9 cellular contexts compared by ENCODE assay signal in genomic region chr15:38652998-38653397, GRCh38.
DNase-seq lines count a peak whose midpoint lies in the region; ATAC-seq and TF ChIP-seq lines count a peak whose summit lies in the region.
"Had no signal": no experiment of that assay in that cellular context is flagged by ENCODE, and none has a peak within 500 bp of the region (broad histone marks: within the 10 kb centered on the region; RNA-seq: fewer than 3 reads in every experiment).

No MANE protein-coding gene starts in this region.

- no peaks in the 10 kb centered on the region for H3K27me3 ChIP-seq in CD8-positive, alpha-beta T cell (ENCODE audit: insufficient read depth, low read length)
- no peaks in the 10 kb centered on the region for H3K27me3 ChIP-seq in upper lobe of left lung

- H3K4me1 Mint-ChIP-seq in CD8-positive, alpha-beta T cell (ENCODE audit: low read depth), result peaks cover 75% of the 10 kb centered on the region
- H3K4me1 Mint-ChIP-seq in T-helper 17 cell, result peaks cover 47% of the 10 kb centered on the region
- peaks cover 88% of the 10 kb centered on the region for H3K4me1 Mint-ChIP-seq in activated T-cell treated with anti-CD3 and anti-CD28 coated beads, Interleukin-2, amount 50 U/mL, for 72 hours (ENCODE audit: low read depth)
- peaks cover 65 to 66% of the 10 kb centered on the region in 2 donors for H3K4me1 Mint-ChIP-seq in natural killer cell
- H3K4me1 Mint-ChIP-seq in mesothelial cell of epicardium, result peaks cover 3% of the 10 kb centered on the region

- ATAC-seq in CD8-positive, alpha-beta T cell, result peak; percentile 77
- ATAC-seq in T-helper 17 cell, result peak; percentile 86
- ATAC-seq in activated T-cell treated with anti-CD3 and anti-CD28 coated beads, Interleukin-2, amount 50 U/mL, for 72 hours (replicated peaks in 1 of 2), result peak; percentile 78 to 81
- ATAC-seq in natural killer cell, result peak; percentile 77 to 89 (median 84)
- no peak for ATAC-seq in GM19023 (IDR thresholded peaks at IDR 0.05; ENCODE audit: unreplicated experiment)
- ATAC-seq in upper lobe of left lung (ENCODE audit: low FRiP score in 2 of 2), result no peak

- no peak for TF ChIP-seq EP300 in upper lobe of left lung (IDR thresholded peaks at IDR 0.05)

- intact Hi-C loops in CD8-positive, alpha-beta T cell (cut with DNase I, micrococcal nuclease), result loop anchor here (1.0 to 5.0 kb wide), 7 partner anchors 12 to 1129 kb away; partner anchors contain the start of genes RASGRP1 (in 2 of the 2) and FSIP1 (in 1 of the 2)
- intact Hi-C loops in natural killer cell (cut with micrococcal nuclease), result loop anchor here (1.0 kb wide), 4 partner anchors 17 to 89 kb away; partner anchors contain the start of gene RASGRP1

- no peaks in the 10 kb centered on the region for H3K9me3 ChIP-seq in CD8-positive, alpha-beta T cell (ENCODE audit: low read length)
- H3K9me3 ChIP-seq in T-helper 17 cell (ENCODE audit: control insufficient read depth, low read length, poor library complexity, severe bottlenecking) (no peaks in the 10 kb centered on the region), upper lobe of left lung (no peaks in the 10 kb centered on the region)

- peak overlapping the region; percentile 56 for H3K4me3 Mint-ChIP-seq in CD8-positive, alpha-beta T cell
- H3K4me3 Mint-ChIP-seq in T-helper 17 cell (peak overlapping the region; percentile 88), natural killer cell (peak overlapping the region; percentile 89), mesothelial cell of epicardium (no peak overlapping the region)
- H3K4me3 Mint-ChIP-seq in activated T-cell treated with anti-CD3 and anti-CD28 coated beads, Interleukin-2, amount 50 U/mL, for 72 hours, result peak overlapping the region; percentile 83 to 93

- H3K27ac ChIP-seq in CD8-positive, alpha-beta T cell (ENCODE audit: low read depth, low read length), result peak overlapping the region; percentile 59
- no peak overlapping the region for H3K27ac ChIP-seq in upper lobe of left lung

- no peaks in the 10 kb centered on the region for H3K36me3 ChIP-seq in CD8-positive, alpha-beta T cell (ENCODE audit: insufficient read depth, low read length)
- H3K36me3 ChIP-seq in upper lobe of left lung, result no peaks in the 10 kb centered on the region

- H3K27ac Mint-ChIP-seq in CD8-positive, alpha-beta T cell, result peak overlapping the region; percentile 96
- H3K27ac Mint-ChIP-seq in T-helper 17 cell, result peak overlapping the region; percentile 98
- H3K27ac Mint-ChIP-seq in activated T-cell treated with anti-CD3 and anti-CD28 coated beads, Interleukin-2, amount 50 U/mL, for 72 hours, result peak overlapping the region; percentile 98
- H3K27ac Mint-ChIP-seq in natural killer cell, result peak overlapping the region; percentile 95 to 96
- no peak overlapping the region for H3K27ac Mint-ChIP-seq in mesothelial cell of epicardium

- H3K36me3 Mint-ChIP-seq in CD8-positive, alpha-beta T cell, result no peaks in the 10 kb centered on the region
- H3K36me3 Mint-ChIP-seq in T-helper 17 cell (ENCODE audit: low read depth) (no peaks in the 10 kb centered on the region), natural killer cell (no peaks in the 10 kb centered on the region), mesothelial cell of epicardium (no peaks in the 10 kb centered on the region)
- H3K36me3 Mint-ChIP-seq in activated T-cell treated with anti-CD3 and anti-CD28 coated beads, Interleukin-2, amount 50 U/mL, for 72 hours (ENCODE audit: insufficient read depth in 2 of 2), result peaks cover 6 to 11% of the 10 kb centered on the region in 2 donors

- no peaks in the 10 kb centered on the region for H3K27me3 Mint-ChIP-seq in CD8-positive, alpha-beta T cell (ENCODE audit: low read depth)
- no peaks in the 10 kb centered on the region for H3K27me3 Mint-ChIP-seq in T-helper 17 cell
- H3K27me3 Mint-ChIP-seq in activated T-cell treated with anti-CD3 and anti-CD28 coated beads, Interleukin-2, amount 50 U/mL, for 72 hours (ENCODE audit: low read depth), result no peaks in the 10 kb centered on the region
- H3K27me3 Mint-ChIP-seq in natural killer cell (ENCODE audit: low read depth in 2 of 2), result no peaks in the 10 kb centered on the region
- H3K27me3 Mint-ChIP-seq in mesothelial cell of epicardium (ENCODE audit: low read depth), result no peaks in the 10 kb centered on the region

- POLR2A ChIA-PET in CD8-positive, alpha-beta T cell (lab: Charles Lee), result interaction anchor here (0.6 to 7.1 kb wide), 19 partner anchors 9 to 198 kb away, joined by 3 to 105 read pairs (median 9); partner anchors contain the start of gene RASGRP1

- H3K9me3 Mint-ChIP-seq in CD8-positive, alpha-beta T cell, result no peaks in the 10 kb centered on the region
- peaks cover 2% of the 10 kb centered on the region in 2 donors for H3K9me3 Mint-ChIP-seq in activated T-cell treated with anti-CD3 and anti-CD28 coated beads, Interleukin-2, amount 50 U/mL, for 72 hours
- H3K9me3 Mint-ChIP-seq in natural killer cell, result no peaks in the 10 kb centered on the region
- H3K9me3 Mint-ChIP-seq in mesothelial cell of epicardium, result no peaks in the 10 kb centered on the region

- no peak for TF ChIP-seq POLR2A in upper lobe of left lung (IDR thresholded peaks at IDR 0.05)

- WGBS in upper lobe of left lung, 2 donors, result 57% methylated on average over 6 of the region's 6 CpGs

- CTCF ChIA-PET in CD8-positive, alpha-beta T cell (lab: Charles Lee), result interaction anchor here (0.9 to 31.6 kb wide), 23 partner anchors 10 to 199 kb away, joined by 3 to 508 read pairs (median 4); partner anchors contain the start of genes FAM98B and RASGRP1

- TF ChIP-seq CTCF in CD8-positive, alpha-beta T cell (IDR thresholded peaks at IDR 0.05), result no peak
- peak; percentile 27 for TF ChIP-seq CTCF in natural killer cell (IDR thresholded peaks at IDR 0.05)
- TF ChIP-seq CTCF in mesothelial cell of epicardium (IDR thresholded peaks at IDR 0.05; ENCODE audit: unreplicated experiment), result no peak
- no peak for TF ChIP-seq CTCF in upper lobe of left lung (IDR thresholded peaks at IDR 0.05)

- H3K4me3 ChIP-seq in CD8-positive, alpha-beta T cell (ENCODE audit: low read depth, low read length), result no peak overlapping the region
- no peak overlapping the region for H3K4me3 ChIP-seq in upper lobe of left lung

- peaks cover 74% of the 10 kb centered on the region for H3K4me1 ChIP-seq in CD8-positive, alpha-beta T cell (ENCODE audit: insufficient read depth, low read length)
- H3K4me1 ChIP-seq in upper lobe of left lung, result peaks cover 0 to 9% (median 3%) of the 10 kb centered on the region in 4 donors

- peak; percentile 62 to 88 (median 75) for DNase-seq in CD8-positive, alpha-beta T cell
- DNase-seq in T-helper 17 cell, result peak; percentile 36 to 66 (median 66)
- peak; percentile 73 to 74 for DNase-seq in activated T-cell treated with anti-CD3 and anti-CD28 coated beads, Interleukin-2, amount 50 U/mL, for 72 hours
- peak; percentile 70 for DNase-seq in natural killer cell
- no peak for DNase-seq in AG20443 (ENCODE audit: low spot score)
- DNase-seq in mesothelial cell of epicardium (ENCODE audit: low spot score in 2 of 2, unreplicated experiment in 2 of 2), result no peak
- no peak for DNase-seq in upper lobe of left lung
- DNase-seq: NCI-H2107 had no signal

Comparison
In these comparisons a context has a peak if more than half of its experiments do, and no peak if none do; other contexts are left out.
1. ATAC-seq: peak in CD8-positive, alpha-beta T cell (single experiment), T-helper 17 cell (single experiment), activated T-cell treated with anti-CD3 and anti-CD28 coated beads, Interleukin-2, amount 50 U/mL, for 72 hours (2 of 2) and natural killer cell (3 of 3); none in GM19023 (single experiment) and upper lobe of left lung (0 of 2).
2. DNase-seq: peak in CD8-positive, alpha-beta T cell (7 of 7), T-helper 17 cell (3 of 3), activated T-cell treated with anti-CD3 and anti-CD28 coated beads, Interleukin-2, amount 50 U/mL, for 72 hours (2 of 2) and natural killer cell (single experiment); none in AG20443 (single experiment), mesothelial cell of epicardium (0 of 2) and upper lobe of left lung (0 of 2).